ENCODE assay signal across 16 cellular contexts in the genomic region with DNA sequence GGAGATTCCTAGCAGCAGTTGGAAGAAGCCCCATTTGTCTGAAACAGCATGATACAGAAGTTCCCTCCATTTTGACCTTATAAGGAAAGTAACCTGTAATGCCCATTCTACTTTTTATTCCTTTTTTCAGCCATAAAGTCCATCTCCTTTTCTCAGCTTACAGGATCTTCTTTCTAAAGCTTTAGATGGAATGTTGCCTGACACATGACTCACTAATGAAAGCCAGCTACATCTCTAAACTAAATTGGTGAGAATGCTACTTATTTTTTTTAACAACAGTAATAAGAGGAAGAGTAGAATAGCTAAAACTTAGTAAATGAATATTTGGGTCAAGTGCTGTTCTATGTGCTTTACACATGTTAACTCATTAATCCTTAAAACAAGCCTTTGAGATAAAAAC.
DNase-seq lines count a peak whose midpoint lies in the region; ATAC-seq, FAIRE-seq and TF ChIP-seq lines count a peak whose summit lies in the region.
"Had no signal": no experiment of that assay in that cellular context is flagged by ENCODE, and none has a peak within 500 bp of the region (broad histone marks: within the 10 kb centered on the region; RNA-seq: fewer than 3 reads in every experiment).

No MANE protein-coding gene starts in this region.

- no peak overlapping the region for H3K4me2 ChIP-seq in DND-41 (ENCODE audit: insufficient read depth, low read length)
- H3K4me2 ChIP-seq: BLaER1 treated with 17β-estradiol and CSF1 and Interleukin-3, amounts not matched to agents 10 nM and 100 nM had no signal

- TF ChIP-seq CTCF in DND-41 (IDR thresholded peaks at IDR 0.05; ENCODE audit: borderline replicate concordance, extremely low read depth, low read length, poor library complexity, severe bottlenecking), result no peak

- H3K4me1 ChIP-seq in DND-41 (ENCODE audit: insufficient read depth, low read length), result peaks cover 39% of the 10 kb centered on the region

- H3K4me3 ChIP-seq in DND-41 (ENCODE audit: low read depth in 1 of 2, low read length in 2 of 2), result no peak overlapping the region
- H3K4me3 ChIP-seq: BLaER1 treated with 17β-estradiol and CSF1 and Interleukin-3, amounts not matched to agents 10 nM and 100 nM; K562 had no signal

- H3K27ac Mint-ChIP-seq in activated naive CD4-positive, alpha-beta T cell treated with anti-CD3 and anti-CD28 coated beads for 36 hours, result no peak overlapping the region
- H3K27ac Mint-ChIP-seq in activated T-helper 2 cell treated with anti-CD3 and anti-CD28 coated beads, Interferon-gamma antibody, Interleukin-2, Interleukin-4, amounts not matched to agents 10 μg/mL and 5 μg/mL and 100 μg/mL, durations not matched to agents 14 hours and 24 hours and 36 hours, result no peak overlapping the region
- H3K27ac Mint-ChIP-seq: CD4-positive, CD25-positive, alpha-beta regulatory T cell; H9 had no signal

- intact Hi-C loops in activated naive CD4-positive, alpha-beta T cell treated with anti-CD3 and anti-CD28 coated beads for 36 hours (cut with micrococcal nuclease), result no loop called here
- intact Hi-C loops in activated T-helper 2 cell treated with anti-CD3 and anti-CD28 coated beads, Interferon-gamma antibody, Interleukin-2, Interleukin-4, amounts not matched to agents 10 μg/mL and 5 μg/mL and 100 μg/mL, durations not matched to agents 14 hours and 24 hours and 36 hours (cut with micrococcal nuclease), result no loop called here

- no peaks in the 10 kb centered on the region for H4K20me1 ChIP-seq in DND-41 (ENCODE audit: insufficient read depth, low read length)
- H4K20me1 ChIP-seq: BLaER1 treated with 17β-estradiol and CSF1 and Interleukin-3, amounts not matched to agents 10 nM and 100 nM had no signal

- H3K36me3 ChIP-seq in DND-41 (ENCODE audit: insufficient read depth, low read length), result peaks cover 52% of the 10 kb centered on the region

- H3K27me3 Mint-ChIP-seq in activated naive CD4-positive, alpha-beta T cell treated with anti-CD3 and anti-CD28 coated beads for 36 hours (ENCODE audit: low read depth), result peaks cover 6% of the 10 kb centered on the region
- no peaks in the 10 kb centered on the region for H3K27me3 Mint-ChIP-seq in activated T-helper 2 cell treated with anti-CD3 and anti-CD28 coated beads, Interferon-gamma antibody, Interleukin-2, Interleukin-4, amounts not matched to agents 10 μg/mL and 5 μg/mL and 100 μg/mL, durations not matched to agents 14 hours and 24 hours and 36 hours (ENCODE audit: low read depth)
- H3K27me3 Mint-ChIP-seq: CD4-positive, CD25-positive, alpha-beta regulatory T cell had no signal

- peaks cover 32% of the 10 kb centered on the region for H3K79me2 ChIP-seq in DND-41 (ENCODE audit: insufficient read depth, low read length)

- FAIRE-seq in HTR-8/SVneo (lab: Jason Lieb, UNC), result peak; percentile 52
- FAIRE-seq: A204.1, GM12891, K562 had no signal

- peak overlapping the region; percentile 52 for H3K27ac ChIP-seq in DND-41 (ENCODE audit: low read length)
- H3K27ac ChIP-seq: BLaER1 treated with 17β-estradiol and CSF1 and Interleukin-3, amounts not matched to agents 10 nM and 100 nM had no signal

- H2AFZ ChIP-seq in DND-41 (ENCODE audit: low read depth, low read length), result no peak overlapping the region

- no peak overlapping the region for H3K4me3 Mint-ChIP-seq in activated naive CD4-positive, alpha-beta T cell treated with anti-CD3 and anti-CD28 coated beads for 36 hours
- H3K4me3 Mint-ChIP-seq in activated T-helper 2 cell treated with anti-CD3 and anti-CD28 coated beads, Interferon-gamma antibody, Interleukin-2, Interleukin-4, amounts not matched to agents 10 μg/mL and 5 μg/mL and 100 μg/mL, durations not matched to agents 14 hours and 24 hours and 36 hours (ENCODE audit: low read depth), result no peak overlapping the region
- H3K4me3 Mint-ChIP-seq: CD4-positive, CD25-positive, alpha-beta regulatory T cell; H9 had no signal

- H3K9me3 Mint-ChIP-seq in activated naive CD4-positive, alpha-beta T cell treated with anti-CD3 and anti-CD28 coated beads for 36 hours, result no peaks in the 10 kb centered on the region
- H3K9me3 Mint-ChIP-seq in activated T-helper 2 cell treated with anti-CD3 and anti-CD28 coated beads, Interferon-gamma antibody, Interleukin-2, Interleukin-4, amounts not matched to agents 10 μg/mL and 5 μg/mL and 100 μg/mL, durations not matched to agents 14 hours and 24 hours and 36 hours, result peaks cover 4% of the 10 kb centered on the region

- H3K9ac ChIP-seq in DND-41 (ENCODE audit: low read depth, low read length), result no peak overlapping the region
- H3K9ac ChIP-seq: BLaER1 treated with 17β-estradiol and CSF1 and Interleukin-3, amounts not matched to agents 10 nM and 100 nM had no signal

- no peaks in the 10 kb centered on the region for H3K36me3 Mint-ChIP-seq in activated naive CD4-positive, alpha-beta T cell treated with anti-CD3 and anti-CD28 coated beads for 36 hours (ENCODE audit: low read depth)
- no peaks in the 10 kb centered on the region for H3K36me3 Mint-ChIP-seq in activated T-helper 2 cell treated with anti-CD3 and anti-CD28 coated beads, Interferon-gamma antibody, Interleukin-2, Interleukin-4, amounts not matched to agents 10 μg/mL and 5 μg/mL and 100 μg/mL, durations not matched to agents 14 hours and 24 hours and 36 hours (ENCODE audit: low read depth)
- H3K36me3 Mint-ChIP-seq: CD4-positive, CD25-positive, alpha-beta regulatory T cell had no signal

- CTCF ChIA-PET in activated naive CD4-positive, alpha-beta T cell treated with anti-CD3 and anti-CD28 coated beads for 36 hours (lab: Charles Lee), result interaction anchor here (0.6 to 1.4 kb wide), 2 partner anchors 19 to 181 kb away, joined by 3 read pairs; no protein-coding TSS in a partner anchor

- no peaks in the 10 kb centered on the region for H3K9me3 ChIP-seq in DND-41 (ENCODE audit: insufficient read depth, low read length, severe bottlenecking)

- H3K4me1 Mint-ChIP-seq in activated naive CD4-positive, alpha-beta T cell treated with anti-CD3 and anti-CD28 coated beads for 36 hours (ENCODE audit: low read depth), result no peaks in the 10 kb centered on the region
- H3K4me1 Mint-ChIP-seq in activated T-helper 2 cell treated with anti-CD3 and anti-CD28 coated beads, Interferon-gamma antibody, Interleukin-2, Interleukin-4, amounts not matched to agents 10 μg/mL and 5 μg/mL and 100 μg/mL, durations not matched to agents 14 hours and 24 hours and 36 hours (ENCODE audit: low read depth), result no peaks in the 10 kb centered on the region
- H3K4me1 Mint-ChIP-seq: CD4-positive, CD25-positive, alpha-beta regulatory T cell; H9 had no signal

- H3K27me3 ChIP-seq in DND-41 (ENCODE audit: insufficient read depth, low read length, poor library complexity), result no peaks in the 10 kb centered on the region
- H3K27me3 ChIP-seq: BLaER1 treated with 17β-estradiol and CSF1 and Interleukin-3, amounts not matched to agents 10 nM and 100 nM had no signal

- DNase-seq in DND-41 (no peak), HTR-8/SVneo (ENCODE audit: insufficient read length, low spot score) (no peak), fibroblast of gingiva (ENCODE audit: low read depth) (peak; percentile 12), NCI-H446 (lab: John Stamatoyannopoulos, UW) (no peak)
- DNase-seq in activated naive CD4-positive, alpha-beta T cell treated with anti-CD3 and anti-CD28 coated beads for 36 hours, result no peak
- DNase-seq in activated T-helper 2 cell treated with anti-CD3 and anti-CD28 coated beads, Interferon-gamma antibody, Interleukin-2, Interleukin-4, amounts not matched to agents 10 μg/mL and 5 μg/mL and 100 μg/mL, durations not matched to agents 14 hours and 24 hours and 36 hours (ENCODE audit: low spot score), result no peak
- DNase-seq: AML-193; CD4-positive, CD25-positive, alpha-beta regulatory T cell; DMS53; GOT3; H9 had no signal

- no peak for ATAC-seq in DND-41 (ENCODE audit: insufficient read depth, low read depth)
- ATAC-seq in GM18909 (IDR thresholded peaks at IDR 0.05; ENCODE audit: poor library complexity, unreplicated experiment), result no peak
- ATAC-seq: K562 had no signal
